ENCODE assay signal across 8 cellular contexts in the genomic region with DNA sequence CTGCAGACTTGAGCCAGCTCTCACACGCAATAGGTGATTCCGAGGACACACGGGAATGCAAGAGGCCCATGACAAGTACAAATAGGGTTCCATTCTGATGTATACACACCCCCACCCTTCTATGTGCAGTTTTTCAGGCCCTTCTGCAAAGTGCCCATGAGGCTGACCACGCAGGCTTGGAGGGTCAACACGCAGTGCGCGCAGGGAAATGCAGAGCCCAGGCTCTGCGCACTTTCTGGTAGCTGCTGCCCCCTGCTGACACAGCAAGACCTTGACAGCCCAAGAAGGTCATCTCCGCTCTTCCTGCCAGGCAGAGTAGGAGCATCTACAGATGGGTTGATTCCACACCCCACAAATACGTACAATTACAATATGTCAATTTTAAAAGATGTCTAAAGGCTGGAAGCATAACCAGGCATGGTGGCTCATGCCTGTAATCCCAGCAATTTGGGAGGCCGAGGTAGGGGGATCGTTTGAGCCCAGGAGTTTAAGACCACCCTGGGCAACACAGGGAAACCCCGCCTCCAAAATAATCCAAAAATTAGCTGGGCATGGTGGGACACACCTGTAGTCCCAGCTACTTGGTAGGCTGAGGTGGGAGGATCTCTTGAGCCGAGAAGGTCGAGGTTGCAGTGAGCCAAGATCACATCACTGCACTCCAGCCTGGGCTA. TPM values are rescaled to one million over a fixed set of nuclear protein-coding genes. Genes with fewer than 3 reads are reported as not detected.
DNase-seq lines count a peak whose midpoint lies in the region; ATAC-seq and TF ChIP-seq lines count a peak whose summit lies in the region.

No MANE protein-coding gene starts in this region.

- H3K27me3 ChIP-seq in SU-DHL-6 (ENCODE audit: low read length), result no peaks in the 10 kb centered on the region
- no peaks in the 10 kb centered on the region for H3K27me3 ChIP-seq in body of pancreas

- no peak overlapping the region for H2AFZ ChIP-seq in SU-DHL-6 (ENCODE audit: low read depth, low read length, severe bottlenecking)

- no peaks in the 10 kb centered on the region for H3K79me2 ChIP-seq in SU-DHL-6 (ENCODE audit: insufficient read depth, low read length)

- DNase-seq in EL, result peak; percentile 32
- DNase-seq in HT1080 (ENCODE audit: low read depth), result peak; percentile 32
- DNase-seq in body of pancreas, result peak; percentile 63 to 70 (median 64)
- peak; percentile 73 for DNase-seq in islet precursor cell
- peak; percentile 61 for DNase-seq in stimulated activated CD4-positive, alpha-beta T cell treated with anti-CD3 and anti-CD28 coated beads, Interleukin-4, amount 100 ng/mL, for 1 hour

- H3K9me3 ChIP-seq in SU-DHL-6 (ENCODE audit: insufficient read depth, low read length) (no peaks in the 10 kb centered on the region), body of pancreas (no peaks in the 10 kb centered on the region)

- no peak overlapping the region for H3K4me3 ChIP-seq in SU-DHL-6 (ENCODE audit: insufficient read depth, low read length, poor library complexity, severe bottlenecking)
- no peak overlapping the region for H3K4me3 ChIP-seq in body of pancreas

- H3K4me1 ChIP-seq in body of pancreas, result peaks cover 31% of the 10 kb centered on the region

- H4K20me1 ChIP-seq in SU-DHL-6 (ENCODE audit: low read depth, low read length), result no peaks in the 10 kb centered on the region

- ATAC-seq in GM21381 (IDR thresholded peaks at IDR 0.05; ENCODE audit: unreplicated experiment), result peak; percentile 45
- peak; percentile 79 for ATAC-seq in body of pancreas
- ATAC-seq in GM18858 (IDR thresholded peaks at IDR 0.05; ENCODE audit: unreplicated experiment), result no peak

- H3F3A ChIP-seq in SU-DHL-6 (ENCODE audit: insufficient read depth), result no peaks in the 10 kb centered on the region

- 39 to 44% methylated on average over 15 of the region's 15 CpGs for WGBS in body of pancreas, 2 donors

- H3K4me2 ChIP-seq in SU-DHL-6 (ENCODE audit: low read depth, low read length, poor library complexity, severe bottlenecking), result no peak overlapping the region

- TF ChIP-seq POLR2A in body of pancreas (IDR thresholded peaks at IDR 0.05), result no peak

- TF ChIP-seq CTCF in SU-DHL-6 (IDR thresholded peaks at IDR 0.05; ENCODE audit: insufficient read depth, low read length, poor library complexity, severe bottlenecking), result peak; percentile 78
- TF ChIP-seq CTCF in body of pancreas (IDR thresholded peaks at IDR 0.05), result peak; percentile 54 to 88 (median 84)

- H3K36me3 ChIP-seq in SU-DHL-6 (ENCODE audit: low read length) (no peaks in the 10 kb centered on the region), body of pancreas (replicated peaks in 1 of 2; ENCODE audit: insufficient read depth in 1 of 2, low read depth in 2 of 2) (no peaks in the 10 kb centered on the region)

- H3K9me2 ChIP-seq in SU-DHL-6 (replicated peaks; ENCODE audit: insufficient read depth, low read length), result no peaks in the 10 kb centered on the region

- intact Hi-C loops in body of pancreas (cut with DNase I), result loop anchor here (5.0 kb wide), 1 partner anchor 180 kb away; no protein-coding TSS in a partner anchor

- no peak overlapping the region for H3K9ac ChIP-seq in SU-DHL-6 (ENCODE audit: low read length)

- no peak overlapping the region for H3K27ac ChIP-seq in SU-DHL-6 (ENCODE audit: low read depth, low read length)
- H3K27ac ChIP-seq in body of pancreas, result no peak overlapping the region

RNA-seq across cellular contexts. Expression of a gene that starts 18.5 kb away (rescaled TPM):
- total RNA-seq in HT1080 (2014; rRNA removed; shearing (Covaris generic)), result 29.2 and 36.2 TPM in 2 replicates
- polyA plus RNA-seq in HT1080 (2015; cell fraction: cytosol; rRNA removed), result 25.2 and 27.8 TPM in 2 replicates
- 38.6 and 42.0 TPM in 2 replicates for polyA plus RNA-seq in HT1080 (2015; cell fraction: nucleus; rRNA removed)
- total RNA-seq in body of pancreas, result 10 to 100 TPM; 13.7 to 14.8 TPM

RNA-seq across cellular contexts. Expression of a gene that starts 30.8 kb away (rescaled TPM):
- total RNA-seq in HT1080 (2014; rRNA removed; shearing (Covaris generic)), result 27.3 and 28.0 TPM in 2 replicates
- 20.2 and 22.2 TPM in 2 replicates for polyA plus RNA-seq in HT1080 (2015; cell fraction: cytosol; rRNA removed)
- polyA plus RNA-seq in HT1080 (2015; cell fraction: nucleus; rRNA removed), result 14.1 and 17.0 TPM in 2 replicates
- 10 to 100 TPM; 18.8 to 27.2 TPM for total RNA-seq in body of pancreas

RNA-seq across cellular contexts. Expression of a gene that starts 51.6 kb away (rescaled TPM):
- total RNA-seq in HT1080 (2014; rRNA removed; shearing (Covaris generic)), result 2.0 and 3.8 TPM in 2 replicates
- polyA plus RNA-seq in HT1080 (2015; cell fraction: cytosol; rRNA removed), result 1.3 and 1.4 TPM in 2 replicates
- 0.79 and 1.6 TPM in 2 replicates for polyA plus RNA-seq in HT1080 (2015; cell fraction: nucleus; rRNA removed)
- not detected for total RNA-seq in body of pancreas

RNA-seq across cellular contexts. Expression of a gene that starts 51.7 kb away (rescaled TPM):
- 23.5 and 25.8 TPM in 2 replicates for total RNA-seq in HT1080 (2014; rRNA removed; shearing (Covaris generic))
- polyA plus RNA-seq in HT1080 (2015; cell fraction: cytosol; rRNA removed), result 18.0 and 19.8 TPM in 2 replicates
- polyA plus RNA-seq in HT1080 (2015; cell fraction: nucleus; rRNA removed), result 272 and 313 TPM in 2 replicates
- 100 to 1,000 TPM in 1 of 2 donors, 10 to 100 TPM in 1; 35.8 to 128 TPM for total RNA-seq in body of pancreas
